In the genomic region with DNA sequence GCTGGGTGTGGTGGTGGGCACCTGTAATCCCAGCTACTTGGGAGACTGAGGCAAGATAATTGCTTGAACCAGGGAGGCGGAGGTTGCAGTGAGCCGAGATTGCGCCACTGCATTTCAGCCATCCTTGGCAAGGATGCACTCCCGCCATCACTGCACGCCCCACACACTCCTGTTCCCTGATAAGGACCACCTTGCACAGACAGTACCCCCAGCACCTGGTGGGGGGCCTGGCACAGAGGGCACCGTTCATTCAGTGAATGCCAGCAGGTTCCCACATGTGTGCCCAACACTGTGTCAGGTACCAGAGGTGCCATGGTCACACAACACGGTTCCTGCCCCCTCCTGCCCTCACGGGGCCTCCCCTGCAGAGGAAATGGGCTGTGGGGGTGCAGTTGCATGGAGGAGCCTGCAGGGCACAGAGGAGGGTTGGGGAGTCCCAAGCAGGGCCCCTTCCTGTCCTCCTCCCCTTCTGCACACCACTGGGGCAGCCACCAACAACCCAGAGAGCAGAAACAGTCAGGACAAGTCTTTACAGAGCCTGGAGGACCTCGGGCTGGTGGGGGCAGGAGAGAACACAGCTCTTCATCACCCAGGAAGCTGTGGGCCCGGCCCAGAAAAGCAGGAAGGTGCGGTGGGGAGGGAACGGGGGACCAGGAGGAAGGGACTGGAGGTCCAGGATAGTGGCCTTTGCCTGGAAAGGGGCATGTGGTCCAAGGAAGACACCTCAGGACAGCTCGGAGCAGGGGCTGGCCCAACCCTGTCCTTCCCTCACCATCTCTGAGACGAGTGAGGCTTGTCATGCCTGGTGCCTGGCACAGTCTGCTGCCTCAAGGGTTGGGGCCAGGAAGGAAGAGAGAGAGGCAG, we compare ENCODE assay signal across 9 cellular contexts. TPM values are rescaled to one million over a fixed set of nuclear protein-coding genes. Genes with fewer than 3 reads are reported as not detected.
DNase-seq lines count a peak whose midpoint lies in the region; ATAC-seq and TF ChIP-seq lines count a peak whose summit lies in the region.
"Had no signal": no experiment of that assay in that cellular context is flagged by ENCODE, and none has a peak within 500 bp of the region (broad histone marks: within the 10 kb centered on the region; RNA-seq: fewer than 3 reads in every experiment).

No MANE protein-coding gene starts in this region.

- H3K4me1 Mint-ChIP-seq in activated naive CD8-positive, alpha-beta T cell treated with anti-CD3 and anti-CD28 coated beads, Interleukin-2, amount 10 ng/mL, durations not matched to agents 7 days and 5 days: peaks cover 38% of the 10 kb centered on the region

- no peaks in the 10 kb centered on the region for H3K9me3 ChIP-seq in Karpas-422 (ENCODE audit: low read length)

- no peaks in the 10 kb centered on the region for H3K9me3 Mint-ChIP-seq in activated naive CD8-positive, alpha-beta T cell treated with anti-CD3 and anti-CD28 coated beads, Interleukin-2, amount 10 ng/mL, durations not matched to agents 7 days and 5 days

- no peaks in the 10 kb centered on the region for H3K27me3 Mint-ChIP-seq in activated naive CD8-positive, alpha-beta T cell treated with anti-CD3 and anti-CD28 coated beads, Interleukin-2, amount 10 ng/mL, durations not matched to agents 7 days and 5 days

- H3K4me3 ChIP-seq in Karpas-422 (ENCODE audit: low read length): no peak overlapping the region

- no peaks in the 10 kb centered on the region for H4K20me1 ChIP-seq in Karpas-422 (ENCODE audit: insufficient read depth, low read depth, low read length)

- peak overlapping the region; percentile 73 for H3K4me3 Mint-ChIP-seq in activated naive CD8-positive, alpha-beta T cell treated with anti-CD3 and anti-CD28 coated beads, Interleukin-2, amount 10 ng/mL, durations not matched to agents 7 days and 5 days

- peaks cover 4% of the 10 kb centered on the region; the same call in 1 of the 2 replicates for H3K4me1 ChIP-seq in Karpas-422 (ENCODE audit: low read length)

- ATAC-seq in activated naive CD8-positive, alpha-beta T cell treated with anti-CD3 and anti-CD28 coated beads, Interleukin-2, amount 10 ng/mL, durations not matched to agents 7 days and 5 days (ENCODE audit: low read depth): peak; percentile 87

- no peaks in the 10 kb centered on the region for H3K79me2 ChIP-seq in Karpas-422 (ENCODE audit: low read length)

- H3K27me3 ChIP-seq in Karpas-422 (ENCODE audit: low read length): no peaks in the 10 kb centered on the region

- H3K27ac ChIP-seq in Karpas-422 (ENCODE audit: low read length): no peak overlapping the region

- POLR2A ChIA-PET in activated naive CD8-positive, alpha-beta T cell treated with anti-CD3 and anti-CD28 coated beads, Interleukin-2, amount 10 ng/mL, durations not matched to agents 7 days and 5 days (lab: Charles Lee): interaction anchor here (1.0 kb wide), 3 partner anchors 9 to 82 kb away, joined by 3 to 4 read pairs (median 3); no protein-coding TSS in a partner anchor

- no peak overlapping the region for H2AFZ ChIP-seq in Karpas-422 (ENCODE audit: low read length)

- DNase-seq in stimulated activated CD4-positive, alpha-beta T cell treated with anti-CD3 and anti-CD28 coated beads, Interleukin-12 subunit alpha, Interleukin-12 subunit beta, amount 100 ng/mL, for 48 hours (ENCODE audit: low read depth in 2 of 3, low spot score in 1 of 3): peak in 2 of 3 donors; percentile 45 to 52
- DNase-seq in stimulated activated CD4-positive, alpha-beta T cell treated with anti-CD3 and anti-CD28 coated beads, Interleukin-12 subunit alpha, Interleukin-12 subunit beta, amount 100 ng/mL, for 4 hours: no peak
- DNase-seq in Karpas-422 (peak; percentile 69), retina (no peak), erythroblast (lab: John Stamatoyannopoulos, UW) (no peak), NCI-H1092 (lab: John Stamatoyannopoulos, UW) (no peak)
- peak; percentile 73 for DNase-seq in activated naive CD8-positive, alpha-beta T cell treated with anti-CD3 and anti-CD28 coated beads, Interleukin-2, amount 10 ng/mL, durations not matched to agents 7 days and 5 days
- DNase-seq in stimulated activated naive CD4-positive, alpha-beta T cell treated with Interleukin-2 at 50 U/mL for 16 hours (lab: John Stamatoyannopoulos, UW): peak; percentile 41

- peak overlapping the region; percentile 86 for H3K27ac Mint-ChIP-seq in activated naive CD8-positive, alpha-beta T cell treated with anti-CD3 and anti-CD28 coated beads, Interleukin-2, amount 10 ng/mL, durations not matched to agents 7 days and 5 days

- H3K4me2 ChIP-seq in Karpas-422 (ENCODE audit: low read depth, low read length, poor library complexity, severe bottlenecking): no peak overlapping the region

- H3K36me3 ChIP-seq in Karpas-422 (ENCODE audit: insufficient read depth, low read length): no peaks in the 10 kb centered on the region

- no peak for TF ChIP-seq POLR2A in erythroblast (IDR thresholded peaks at IDR 0.05; ENCODE audit: low read length)

- no peak overlapping the region for H3K9ac ChIP-seq in Karpas-422 (ENCODE audit: low read length)

- no peaks in the 10 kb centered on the region for H3K36me3 Mint-ChIP-seq in activated naive CD8-positive, alpha-beta T cell treated with anti-CD3 and anti-CD28 coated beads, Interleukin-2, amount 10 ng/mL, durations not matched to agents 7 days and 5 days

- no peaks in the 10 kb centered on the region for H3K9me2 ChIP-seq in Karpas-422 (replicated peaks; ENCODE audit: insufficient read depth, low read length)

RNA-seq across cellular contexts. Expression of a gene that starts 7.1 kb away (rescaled TPM):
- not detected in 2 replicates for total RNA-seq in Karpas-422 (2014; rRNA removed; shearing (Covaris generic); ENCODE audit: low replicate concordance)
- total RNA-seq in activated naive CD8-positive, alpha-beta T cell treated with anti-CD3 and anti-CD28 coated beads, Interleukin-2, amount 10 ng/mL, durations not matched to agents 7 days and 5 days: under 1 TPM; 0.25 to 0.91 TPM
- total RNA-seq: pulmonary artery endothelial cell had no signal

RNA-seq across cellular contexts. Expression of a gene that starts 23.1 kb away (rescaled TPM):
- total RNA-seq in Karpas-422 (2014; rRNA removed; shearing (Covaris generic); ENCODE audit: low replicate concordance): not detected in 2 replicates
- 1 to 10 TPM; 2.1 to 4.0 TPM for total RNA-seq in activated naive CD8-positive, alpha-beta T cell treated with anti-CD3 and anti-CD28 coated beads, Interleukin-2, amount 10 ng/mL, durations not matched to agents 7 days and 5 days
- total RNA-seq: pulmonary artery endothelial cell had no signal

Comparison
In these comparisons a context has a peak if more than half of its experiments do, and no peak if none do; other contexts are left out.
1. DNase-seq: peak in stimulated activated CD4-positive, alpha-beta T cell treated with anti-CD3 and anti-CD28 coated beads, Interleukin-12 subunit alpha, Interleukin-12 subunit beta, amount 100 ng/mL, for 48 hours (2 of 3), Karpas-422 (single experiment), activated naive CD8-positive, alpha-beta T cell treated with anti-CD3 and anti-CD28 coated beads, Interleukin-2, amount 10 ng/mL, durations not matched to agents 7 days and 5 days (single experiment) and stimulated activated naive CD4-positive, alpha-beta T cell treated with Interleukin-2 at 50 U/mL for 16 hours (single experiment); none in stimulated activated CD4-positive, alpha-beta T cell treated with anti-CD3 and anti-CD28 coated beads, Interleukin-12 subunit alpha, Interleukin-12 subunit beta, amount 100 ng/mL, for 4 hours (single experiment), retina (single experiment), erythroblast (0 of 2) and NCI-H1092 (single experiment).